Comparison of ENCODE assay signal across 12 cellular contexts in genomic region chr2:201419057-201419635, GRCh38. TPM values are rescaled to one million over a fixed set of nuclear protein-coding genes. Genes with fewer than 3 reads are reported as not detected.
DNase-seq lines count a peak whose midpoint lies in the region; ATAC-seq, FAIRE-seq and TF ChIP-seq lines count a peak whose summit lies in the region.
"Had no signal": no experiment of that assay in that cellular context is flagged by ENCODE, and none has a peak within 500 bp of the region (broad histone marks: within the 10 kb centered on the region; RNA-seq: fewer than 3 reads in every experiment).

No MANE protein-coding gene starts in this region.

- peaks cover 15% of the 10 kb centered on the region for H3K4me1 ChIP-seq in keratinocyte (ENCODE audit: control insufficient read depth, extremely low read depth, insufficient read depth, low read length)

- ATAC-seq in activated T-helper 17 cell treated with anti-CD3 and anti-CD28 coated beads, Interleukin-2, amount 50 U/mL, for 72 hours (replicated peaks) = no peak

- dilution Hi-C loops in keratinocyte (cut with MboI; ENCODE audit: extremely low pct_ligation_motif_present, low sequenced_read_pairs) = no loop called here

- peak overlapping the region; percentile 20 for H3K4me3 Mint-ChIP-seq in activated T-helper 17 cell treated with anti-CD3 and anti-CD28 coated beads, Interleukin-2, amount 50 U/mL, for 72 hours

- no peak overlapping the region for H3K9ac ChIP-seq in keratinocyte (ENCODE audit: control insufficient read depth, extremely low read depth, insufficient read depth, low read length)

- peaks cover 6% of the 10 kb centered on the region for H3K79me2 ChIP-seq in keratinocyte (ENCODE audit: control insufficient read depth, insufficient read depth, low read length)

- H3K36me3 Mint-ChIP-seq in activated T-helper 17 cell treated with anti-CD3 and anti-CD28 coated beads, Interleukin-2, amount 50 U/mL, for 72 hours (ENCODE audit: low read depth) = peaks cover 32% of the 10 kb centered on the region

- no peak for TF ChIP-seq POLR2A in H54 (IDR thresholded peaks at IDR 0.05; ENCODE audit: low read depth, low read length)

- H3K27ac ChIP-seq in keratinocyte (ENCODE audit: control insufficient read depth, insufficient read depth, low read length) = no peak overlapping the region

- H3K4me2 ChIP-seq in keratinocyte (ENCODE audit: control insufficient read depth, extremely low read depth, insufficient read depth, low read depth, low read length) = no peak overlapping the region

- no peak overlapping the region for H2AFZ ChIP-seq in keratinocyte (ENCODE audit: control insufficient read depth, low read length)

- DNase-seq in A172 (ENCODE audit: low spot score) (peak; percentile 52), H54 (ENCODE audit: insufficient read length, low spot score) (no peak), keratinocyte (ENCODE audit: low read depth, low spot score) (no peak), pons (ENCODE audit: low spot score) (no peak), SKM-1 (lab: John Stamatoyannopoulos, UW; ENCODE audit: unreplicated experiment) (no peak), SIG-M5 (lab: John Stamatoyannopoulos, UW) (no peak)
- DNase-seq in activated CD4-positive, alpha-beta T cell treated with anti-CD3 and anti-CD28 coated beads for 48 hours = no peak
- DNase-seq: activated CD4-positive, CD25-positive, alpha-beta regulatory T cell treated with anti-CD3 and anti-CD28 coated beads, Interleukin-2, amount 50 U/mL, for 72 hours; anterior cingulate cortex; left cardiac atrium; NCI-H1105 had no signal

- no peak overlapping the region for H3K4me3 ChIP-seq in keratinocyte (ENCODE audit: control insufficient read depth in 2 of 3, extremely low read depth in 1 of 3, insufficient read depth in 2 of 3, low read depth in 1 of 3, low read length in 3 of 3)

- no peaks in the 10 kb centered on the region for H3K27me3 Mint-ChIP-seq in activated T-helper 17 cell treated with anti-CD3 and anti-CD28 coated beads, Interleukin-2, amount 50 U/mL, for 72 hours

- H3K36me3 ChIP-seq in keratinocyte (ENCODE audit: control insufficient read depth in 2 of 2, extremely low read depth in 1 of 2, insufficient read depth in 2 of 2, low read length in 2 of 2) = no peaks in the 10 kb centered on the region

- peaks cover 28% of the 10 kb centered on the region for H3K4me1 Mint-ChIP-seq in activated T-helper 17 cell treated with anti-CD3 and anti-CD28 coated beads, Interleukin-2, amount 50 U/mL, for 72 hours

- FAIRE-seq in H54 (lab: Jason Lieb, UNC) (peak; percentile 94), keratinocyte (lab: Jason Lieb, UNC) (no peak)

- no peaks in the 10 kb centered on the region for H4K20me1 ChIP-seq in keratinocyte (ENCODE audit: control insufficient read depth, extremely low read depth, insufficient read depth, low read length)

- H3K9me3 ChIP-seq in keratinocyte (ENCODE audit: control insufficient read depth, low read depth, low read length) = no peaks in the 10 kb centered on the region

- no peaks in the 10 kb centered on the region for H3K27me3 ChIP-seq in keratinocyte (ENCODE audit: control insufficient read depth, extremely low read depth, insufficient read depth, low read length)

- no peaks in the 10 kb centered on the region for H3K9me3 Mint-ChIP-seq in activated T-helper 17 cell treated with anti-CD3 and anti-CD28 coated beads, Interleukin-2, amount 50 U/mL, for 72 hours

- H3K9me1 ChIP-seq in keratinocyte (ENCODE audit: control insufficient read depth, extremely low read depth, insufficient read depth, low read length) = no peaks in the 10 kb centered on the region

- H3K27ac Mint-ChIP-seq in activated T-helper 17 cell treated with anti-CD3 and anti-CD28 coated beads, Interleukin-2, amount 50 U/mL, for 72 hours = peak overlapping the region; percentile 69

- TF ChIP-seq CTCF in keratinocyte (optimal IDR thresholded peaks at IDR 0.05 in 1 of 3, IDR thresholded peaks at IDR 0.05 in 1 of 3, conservative IDR thresholded peaks at IDR 0.05 in 1 of 3; ENCODE audit: extremely low read depth in 1 of 3, insufficient read depth in 2 of 3, low read length in 3 of 3) = peak in 2 of 3 experiments; percentile 22 to 47

RNA-seq across cellular contexts. Expression of gene TRAK2, which starts 32.1 kb away (rescaled TPM):
- 32.6 and 33.0 TPM in 2 replicates for total RNA-seq in A172 (2014; rRNA removed; shearing (Covaris generic))
- total RNA-seq in activated T-helper 17 cell treated with anti-CD3 and anti-CD28 coated beads, Interleukin-2, amount 50 U/mL, for 72 hours = 10 to 100 TPM; 23.2 to 27.0 TPM
- polyA plus RNA-seq in keratinocyte = 10.8 to 12.9 TPM (median 12.4 TPM) in 3 replicates
- 7.4 TPM for polyA plus RNA-seq in keratinocyte (2011; ENCODE audit: low read depth)
- 8.7 and 14.4 TPM in 2 replicates for polyA plus RNA-seq in keratinocyte (2011; cell fraction: cytosol; rRNA removed)
- 11.3 and 13.6 TPM in 2 replicates for polyA plus RNA-seq in keratinocyte (2011; cell fraction: nucleus; rRNA removed)
- 5.3 and 9.9 TPM in 2 replicates for polyA plus RNA-seq in keratinocyte (2012; ENCODE audit: low replicate concordance)
- 8.3 to 32.0 TPM (median 28.9 TPM) in 3 replicates for polyA minus RNA-seq in keratinocyte
- polyA minus RNA-seq in keratinocyte (2011; cell fraction: cytosol; rRNA and poly(A)+ RNA removed) = 13.6 TPM
- polyA minus RNA-seq in keratinocyte (2011; cell fraction: nucleus; rRNA and poly(A)+ RNA removed) = 15.8 and 28.0 TPM in 2 replicates

RNA-seq across cellular contexts. Expression of gene STRADB, which starts 32.4 kb away (rescaled TPM):
- 51.7 and 64.7 TPM in 2 replicates for total RNA-seq in A172 (2014; rRNA removed; shearing (Covaris generic))
- 10 to 100 TPM; 13.6 to 14.5 TPM for total RNA-seq in activated T-helper 17 cell treated with anti-CD3 and anti-CD28 coated beads, Interleukin-2, amount 50 U/mL, for 72 hours
- polyA plus RNA-seq in keratinocyte = 6.3 to 14.6 TPM (median 11.1 TPM) in 3 replicates
- 2.4 TPM for polyA plus RNA-seq in keratinocyte (2011; ENCODE audit: low read depth)
- 6.9 and 15.2 TPM in 2 replicates for polyA plus RNA-seq in keratinocyte (2011; cell fraction: cytosol; rRNA removed)
- polyA plus RNA-seq in keratinocyte (2011; cell fraction: nucleus; rRNA removed) = 8.5 and 11.9 TPM in 2 replicates
- polyA plus RNA-seq in keratinocyte (2012; ENCODE audit: low replicate concordance) = 7.5 and 8.7 TPM in 2 replicates
- 7.9 to 19.5 TPM (median 10.7 TPM) in 3 replicates for polyA minus RNA-seq in keratinocyte
- polyA minus RNA-seq in keratinocyte (2011; cell fraction: cytosol; rRNA and poly(A)+ RNA removed) = 13.6 TPM
- 3.4 and 10.2 TPM in 2 replicates for polyA minus RNA-seq in keratinocyte (2011; cell fraction: nucleus; rRNA and poly(A)+ RNA removed)
